23 cellular contexts compared by ENCODE assay signal in the genomic region with DNA sequence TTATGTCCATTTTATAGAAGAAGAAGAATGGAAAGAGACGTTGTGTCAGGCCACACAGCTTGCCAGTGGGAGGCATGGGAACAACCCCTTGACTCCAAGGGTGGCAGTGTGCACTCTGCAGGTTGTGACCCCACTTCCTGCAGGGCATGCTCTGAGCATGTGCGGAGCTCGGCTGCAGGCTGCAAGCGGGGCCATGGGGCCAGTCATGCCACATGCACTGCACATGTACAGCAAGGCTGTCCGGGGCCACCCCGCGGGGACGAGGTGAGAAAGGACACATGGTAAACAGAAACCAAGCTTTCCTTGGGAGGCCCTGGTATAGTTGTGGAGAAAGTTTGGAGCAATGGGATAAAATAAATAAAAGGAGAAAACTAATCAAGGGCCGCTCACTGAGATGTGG.
"Had no signal": no experiment of that assay in that cellular context is flagged by ENCODE, and none has a peak within 500 bp of the region (broad histone marks: within the 10 kb centered on the region; RNA-seq: fewer than 3 reads in every experiment).

No MANE protein-coding gene starts in this region.

- H3K27me3 Mint-ChIP-seq: activated CD4-positive, alpha-beta memory T cell treated with anti-CD3 and anti-CD28 coated beads, Interleukin-2, amount 10 ng/mL, durations not matched to agents 7 days and 5 days; activated naive CD8-positive, alpha-beta T cell treated with anti-CD3 and anti-CD28 coated beads, Interleukin-2, amount 10 ng/mL, durations not matched to agents 7 days and 5 days; activated T-cell treated with anti-CD3 and anti-CD28 coated beads, Interleukin-2, amount 50 U/mL, for 24 hours; activated T-helper 17 cell treated with anti-CD3 and anti-CD28 coated beads, Interleukin-2, amount 50 U/mL, for 72 hours; T-helper 17 cell; type B pancreatic cell had no signal

- H3K4me1 Mint-ChIP-seq: activated T-helper 17 cell treated with anti-CD3 and anti-CD28 coated beads, Interleukin-2, amount 50 U/mL, for 72 hours; nephron had no signal

- ATAC-seq: activated T-helper 17 cell treated with anti-CD3 and anti-CD28 coated beads, Interleukin-2, amount 50 U/mL, for 72 hours; gastrocnemius medialis; T-helper 17 cell had no signal

- H3K9me3 Mint-ChIP-seq: activated T-cell treated with anti-CD3 and anti-CD28 coated beads, Interleukin-2, amount 50 U/mL, for 24 hours; activated T-helper 17 cell treated with anti-CD3 and anti-CD28 coated beads, Interleukin-2, amount 50 U/mL, for 72 hours had no signal

- H3K4me1 ChIP-seq: gastrocnemius medialis, vagina had no signal

- H3K4me3 Mint-ChIP-seq: activated CD4-positive, alpha-beta memory T cell treated with anti-CD3 and anti-CD28 coated beads, Interleukin-2, amount 10 ng/mL, durations not matched to agents 7 days and 5 days; activated naive CD8-positive, alpha-beta T cell treated with anti-CD3 and anti-CD28 coated beads, Interleukin-2, amount 10 ng/mL, durations not matched to agents 7 days and 5 days; activated T-cell treated with anti-CD3 and anti-CD28 coated beads, Interleukin-2, amount 50 U/mL, for 24 hours; activated T-helper 17 cell treated with anti-CD3 and anti-CD28 coated beads, Interleukin-2, amount 50 U/mL, for 72 hours; nephron; T-helper 17 cell; type B pancreatic cell had no signal

- H3K27ac ChIP-seq: coronary artery, esophagus squamous epithelium, gastrocnemius medialis, thoracic aorta, vagina had no signal

- H3K4me3 ChIP-seq: coronary artery, esophagus squamous epithelium, gastrocnemius medialis, thoracic aorta, vagina had no signal

- H3K27ac Mint-ChIP-seq: activated T-cell treated with anti-CD3 and anti-CD28 coated beads, Interleukin-2, amount 50 U/mL, for 24 hours; activated T-helper 17 cell treated with anti-CD3 and anti-CD28 coated beads, Interleukin-2, amount 50 U/mL, for 72 hours; nephron; T-helper 17 cell; type B pancreatic cell had no signal

- H3K36me3 ChIP-seq: gastrocnemius medialis, thoracic aorta had no signal

- H3K27me3 ChIP-seq: esophagus squamous epithelium, gastrocnemius medialis, spleen, vagina had no signal

- DNase-seq: activated CD4-positive, alpha-beta memory T cell treated with anti-CD3 and anti-CD28 coated beads, Interleukin-2, amount 10 ng/mL, durations not matched to agents 7 days and 5 days; activated CD4-positive, alpha-beta T cell treated with anti-CD3 and anti-CD28 coated beads for 4 hours; activated CD4-positive, CD25-positive, alpha-beta regulatory T cell; activated naive CD4-positive, alpha-beta T cell; activated naive CD8-positive, alpha-beta T cell treated with anti-CD3 and anti-CD28 coated beads, Interleukin-2, amount 10 ng/mL, durations not matched to agents 7 days and 5 days; activated T-cell treated with anti-CD3 and anti-CD28 coated beads, Interleukin-2, amount 50 U/mL, for 24 hours; amniotic stem cell; cerebellar nuclear complex; esophagus squamous epithelium; gastrocnemius medialis; hippocampal formation; kidney glomerular epithelial cell; nucleus accumbens; spleen; stimulated activated CD4-positive, alpha-beta T cell treated with anti-CD3 and anti-CD28 coated beads, Interleukin-4, amount 100 ng/mL, for 1 hour; stimulated activated naive CD4-positive, alpha-beta T cell treated with Interleukin-2 at 50 U/mL for 16 hours; T-helper 17 cell had no signal

- H3K9me3 ChIP-seq: esophagus squamous epithelium, gastrocnemius medialis, spleen, thoracic aorta, vagina had no signal
